ENCODE assay signal across 23 cellular contexts in the genomic region with DNA sequence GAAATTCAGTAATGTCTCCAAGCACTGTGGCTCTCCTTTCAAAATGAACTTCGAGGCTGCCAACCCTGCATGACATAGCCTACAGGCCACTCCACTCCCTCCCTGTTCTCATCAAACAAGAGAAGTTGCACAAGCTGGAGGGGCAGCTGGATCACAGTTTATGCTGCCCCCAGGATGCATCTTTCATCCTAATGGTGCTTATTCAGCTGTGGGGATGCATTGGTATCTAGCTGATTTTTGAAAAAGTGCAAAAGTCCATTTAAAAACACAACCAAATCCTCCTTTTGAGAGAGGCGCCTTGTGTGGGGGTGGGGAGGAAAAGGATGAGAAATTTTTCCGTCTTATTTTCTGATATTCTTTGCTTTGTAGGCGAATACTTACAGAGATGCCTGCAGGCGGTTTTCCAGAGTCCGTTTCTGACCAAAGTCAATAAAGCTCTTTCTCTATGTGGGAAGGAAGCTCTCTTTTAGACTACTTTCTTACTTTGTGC.
"Had no signal": no experiment of that assay in that cellular context is flagged by ENCODE, and none has a peak within 500 bp of the region (broad histone marks: within the 10 kb centered on the region; RNA-seq: fewer than 3 reads in every experiment).

No MANE protein-coding gene starts in this region.

- H3K9me3 ChIP-seq: body of pancreas had no signal

- H3K4me1 ChIP-seq: body of pancreas had no signal

- H3K4me3 ChIP-seq: body of pancreas, cardiac muscle cell, PC-9 had no signal

- H3K27ac ChIP-seq: body of pancreas, cardiac muscle cell, PC-9 had no signal

- H3K36me3 ChIP-seq: cardiac muscle cell had no signal

- H3K27me3 ChIP-seq: body of pancreas, cardiac muscle cell had no signal

- DNase-seq: activated B cell treated with CpG ODN at 0.5 μM for 24 hours; activated CD4-positive, alpha-beta T cell treated with anti-CD3 and anti-CD28 coated beads for 1 hour; activated CD4-positive, alpha-beta T cell treated with anti-CD3 and anti-CD28 coated beads, Interleukin-2, amount 10 ng/mL, durations not matched to agents 24 days and 14 days; activated CD4-positive, alpha-beta T cell treated with anti-CD3 and anti-CD28 coated beads, Interleukin-2, amount 50 U/mL, for 48 hours; activated CD8-positive, alpha-beta memory T cell treated with anti-CD3 and anti-CD28 coated beads, Interleukin-2, amount 10 ng/mL, durations not matched to agents 7 days and 5 days; activated effector memory CD4-positive, alpha-beta T cell treated with Interleukin-2 at 50 U/mL for 16 hours; activated naive CD4-positive, alpha-beta T cell; activated T-cell treated with anti-CD3 and anti-CD28 coated beads, Interleukin-2, amount 50 U/mL, for 24 hours; aorta; body of pancreas; MM.1S; NCI-H1105 treated with DMSO at 0.1 percent for 48 hours; NCI-H1436 treated with DMSO at 0.1 percent for 48 hours; NCI-H187; NCI-H2081; NCI-H446; NCI-H524; PC-9; SIG-M5; T-cell; T-helper 2 cell; T1000 had no signal

- H3K4me2 ChIP-seq: PC-9 had no signal

- ATAC-seq: activated CD8-positive, alpha-beta memory T cell treated with anti-CD3 and anti-CD28 coated beads, Interleukin-2, amount 10 ng/mL, durations not matched to agents 7 days and 5 days; body of pancreas; T-cell had no signal

- H2AFZ ChIP-seq: PC-9 had no signal
